In the genomic region with DNA sequence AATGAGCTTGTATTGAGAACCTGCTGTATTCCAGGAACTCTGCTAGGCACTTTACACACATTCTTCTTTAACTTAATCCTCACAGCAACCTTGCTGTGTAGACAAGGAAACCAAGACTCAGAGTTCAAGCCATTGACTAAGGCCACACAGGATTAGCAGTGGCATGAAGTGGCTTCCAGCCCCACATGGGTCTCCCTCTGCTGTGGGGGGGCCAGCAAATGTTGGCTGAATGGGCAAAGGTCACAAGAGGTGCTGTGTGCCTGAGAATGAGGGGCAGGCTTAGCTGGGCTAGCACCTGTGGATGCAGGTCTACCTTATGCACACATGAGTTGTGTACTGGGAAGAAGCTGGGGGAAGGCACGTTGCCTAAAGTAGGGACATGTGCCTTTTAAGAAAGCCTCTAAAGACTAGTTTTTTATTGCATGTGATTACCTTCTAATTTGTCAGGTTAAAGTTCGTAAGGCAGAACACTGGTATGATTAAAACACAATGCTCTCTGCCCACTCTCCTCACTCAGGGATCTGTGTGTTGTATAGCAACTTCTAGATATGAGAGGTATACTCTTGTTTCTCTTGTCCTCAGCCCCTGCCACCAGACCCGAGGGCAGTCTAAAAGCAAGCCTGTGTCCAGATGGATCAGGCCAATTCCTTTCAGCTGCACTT, we compare ENCODE assay signal across 1 cellular context.
A peak's percentile ranks its signal among the peaks of the same experiment; 100 is the strongest.
TF ChIP-seq lines count a peak whose summit lies in the region.

No MANE protein-coding gene starts in this region.

TF ChIP-seq in HEK293, 187 proteins besides CTCF, POLR2A, EP300 and RAD21:
- TF ChIP-seq SCRT1 (tag by site-specific recombination; IDR thresholded peaks at IDR 0.05; ENCODE audit: borderline replicate concordance): peak; percentile 71; the same call in 1 of the 2 replicates
- peak; percentile 63 for TF ChIP-seq SCRT2 (tag by site-specific recombination; IDR thresholded peaks at IDR 0.05)
- TF ChIP-seq, protein P1, sequence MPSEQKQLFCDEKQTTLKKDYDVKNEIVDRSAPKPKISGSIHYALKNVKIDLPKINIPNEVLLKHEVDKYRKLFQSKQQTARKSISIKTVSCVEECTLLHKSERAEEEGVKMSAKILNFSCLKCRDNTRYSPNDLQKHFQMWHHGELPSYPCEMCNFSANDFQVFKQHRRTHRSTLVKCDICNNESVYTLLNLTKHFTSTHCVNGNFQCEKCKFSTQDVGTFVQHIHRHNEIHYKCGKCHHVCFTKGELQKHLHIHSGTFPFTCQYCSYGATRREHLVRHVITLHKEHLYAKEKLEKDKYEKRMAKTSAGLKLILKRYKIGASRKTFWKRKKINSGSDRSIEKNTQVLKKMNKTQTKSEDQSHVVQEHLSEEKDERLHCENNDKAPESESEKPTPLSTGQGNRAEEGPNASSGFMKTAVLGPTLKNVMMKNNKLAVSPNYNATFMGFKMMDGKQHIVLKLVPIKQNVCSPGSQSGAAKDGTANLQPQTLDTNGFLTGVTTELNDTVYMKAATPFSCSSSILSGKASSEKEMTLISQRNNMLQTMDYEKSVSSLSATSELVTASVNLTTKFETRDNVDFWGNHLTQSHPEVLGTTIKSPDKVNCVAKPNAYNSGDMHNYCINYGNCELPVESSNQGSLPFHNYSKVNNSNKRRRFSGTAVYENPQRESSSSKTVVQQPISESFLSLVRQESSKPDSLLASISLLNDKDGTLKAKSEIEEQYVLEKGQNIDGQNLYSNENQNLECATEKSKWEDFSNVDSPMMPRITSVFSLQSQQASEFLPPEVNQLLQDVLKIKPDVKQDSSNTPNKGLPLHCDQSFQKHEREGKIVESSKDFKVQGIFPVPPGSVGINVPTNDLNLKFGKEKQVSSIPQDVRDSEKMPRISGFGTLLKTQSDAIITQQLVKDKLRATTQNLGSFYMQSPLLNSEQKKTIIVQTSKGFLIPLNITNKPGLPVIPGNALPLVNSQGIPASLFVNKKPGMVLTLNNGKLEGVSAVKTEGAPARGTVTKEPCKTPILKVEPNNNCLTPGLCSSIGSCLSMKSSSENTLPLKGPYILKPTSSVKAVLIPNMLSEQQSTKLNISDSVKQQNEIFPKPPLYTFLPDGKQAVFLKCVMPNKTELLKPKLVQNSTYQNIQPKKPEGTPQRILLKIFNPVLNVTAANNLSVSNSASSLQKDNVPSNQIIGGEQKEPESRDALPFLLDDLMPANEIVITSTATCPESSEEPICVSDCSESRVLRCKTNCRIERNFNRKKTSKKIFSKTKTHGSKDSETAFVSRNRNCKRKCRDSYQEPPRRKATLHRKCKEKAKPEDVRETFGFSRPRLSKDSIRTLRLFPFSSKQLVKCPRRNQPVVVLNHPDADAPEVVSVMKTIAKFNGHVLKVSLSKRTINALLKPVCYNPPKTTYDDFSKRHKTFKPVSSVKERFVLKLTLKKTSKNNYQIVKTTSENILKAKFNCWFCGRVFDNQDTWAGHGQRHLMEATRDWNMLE (tag by site-specific recombination; conservative IDR thresholded peaks at IDR 0.05; ENCODE audit: low read depth): no peak
TF ChIP-seq in HEK293: peak in this region for 2.
